8 cellular contexts compared by ENCODE assay signal in the genomic region with DNA sequence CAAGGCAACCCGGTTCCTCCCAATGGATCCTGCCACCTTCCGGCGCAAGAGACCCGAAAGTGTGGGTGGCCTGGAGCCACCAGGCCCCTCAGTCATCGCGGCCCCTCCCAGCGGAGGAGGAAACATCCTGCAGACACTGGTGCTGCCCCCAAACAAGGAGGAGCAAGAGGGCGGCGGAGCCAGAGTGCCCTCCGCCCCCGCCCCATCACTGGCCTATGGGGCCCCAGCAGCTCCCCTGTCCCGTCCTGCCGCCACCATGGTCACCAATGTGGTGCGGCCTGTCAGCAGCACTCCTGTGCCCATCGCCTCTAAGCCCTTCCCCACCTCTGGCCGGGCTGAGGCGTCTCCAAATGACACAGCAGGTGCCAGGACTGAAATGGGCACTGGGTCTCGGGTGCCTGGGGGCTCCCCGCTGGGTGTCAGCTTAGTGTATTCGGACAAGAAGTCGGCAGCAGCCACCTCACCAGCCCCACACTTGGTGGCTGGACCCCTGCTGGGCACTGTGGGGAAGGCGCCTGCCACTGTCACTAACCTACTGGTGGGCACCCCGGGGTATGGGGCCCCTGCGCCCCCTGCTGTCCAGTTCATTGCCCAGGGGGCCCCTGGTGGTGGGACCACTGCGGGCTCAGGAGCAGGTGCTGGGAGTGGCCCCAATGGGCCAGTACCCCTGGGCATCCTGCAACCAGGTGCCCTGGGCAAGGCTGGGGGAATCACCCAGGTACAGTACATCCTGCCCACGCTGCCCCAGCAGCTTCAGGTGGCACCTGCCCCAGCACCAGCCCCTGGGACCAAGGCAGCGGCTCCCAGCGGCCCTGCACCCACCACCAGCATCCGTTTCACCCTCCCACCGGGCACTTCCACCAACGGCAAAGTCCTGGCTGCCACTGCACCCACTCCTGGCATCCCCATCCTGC. TPM values are rescaled to one million over a fixed set of nuclear protein-coding genes. Genes with fewer than 3 reads are reported as not detected.
DNase-seq lines count a peak whose midpoint lies in the region; ATAC-seq and TF ChIP-seq lines count a peak whose summit lies in the region.

No MANE protein-coding gene starts in this region.

- H3K4me2 ChIP-seq in HCT116 (ENCODE audit: low read length) = no peak overlapping the region; the same call in 1 of the 2 replicates

- RAD21 ChIA-PET in HCT116 (lab: Charles Lee; ENCODE audit: low non-redundant PET in 1 of 2, low total read pairs in 2 of 2, uncharacterized antibody in 2 of 2, unreplicated experiment in 2 of 2) = no interaction called here

- H3K4me1 ChIP-seq in HCT116 (ENCODE audit: control insufficient read depth in 1 of 2, insufficient read depth in 2 of 2, low read length in 2 of 2) = peaks cover 6 to 27% of the 10 kb centered on the region in 2 experiments; a peak in 3 of 4 replicates

- peaks cover 5% of the 10 kb centered on the region; the same call in 1 of the 2 replicates for H3K79me2 ChIP-seq in HCT116 (ENCODE audit: insufficient read depth, low read length)

- no peaks in the 10 kb centered on the region for H3K27me3 ChIP-seq in HCT116 (ENCODE audit: insufficient read depth, low read length)

- DNase-seq in AG10803 (ENCODE audit: low read depth) (no peak), HCT116 (ENCODE audit: low read depth, low spot score) (no peak), epithelial cell of esophagus (ENCODE audit: low read depth) (no peak), NCI-H146 (lab: John Stamatoyannopoulos, UW) (no peak)
- peak; percentile 69 for DNase-seq in activated CD4-positive, alpha-beta T cell treated with anti-CD3 and anti-CD28 coated beads for 48 hours
- DNase-seq in stimulated activated CD4-positive, alpha-beta T cell treated with anti-CD3 and anti-CD28 coated beads, Interleukin-15, amount 100 ng/mL, for 24 hours = peak; percentile 60

- H4K20me1 ChIP-seq in HCT116 (ENCODE audit: insufficient read depth) = no peaks in the 10 kb centered on the region

- TF ChIP-seq RAD21 in HCT116 (IDR thresholded peaks at IDR 0.05; ENCODE audit: low read depth) = no peak; the same call in 1 of the 2 replicates

- CTCF ChIA-PET in HCT116 (lab: Charles Lee) = interaction anchor here (4.2 kb wide), 1 partner anchor 45 kb away, joined by 17 read pairs; no protein-coding TSS in a partner anchor

- no peaks in the 10 kb centered on the region for H3K9me3 ChIP-seq in HCT116 (ENCODE audit: control insufficient read depth in 1 of 2, insufficient read depth in 1 of 2, low read depth in 1 of 2, low read length in 2 of 2)

- intact Hi-C loops in HCT116 (cut with micrococcal nuclease) = no loop called here

- TF ChIP-seq CTCF in AG10803 (conservative IDR thresholded peaks at IDR 0.05; ENCODE audit: low read length) (peak; percentile 43), HCT116 (IDR thresholded peaks at IDR 0.05 in 2 of 3, conservative IDR thresholded peaks at IDR 0.05 in 1 of 3; ENCODE audit: borderline replicate concordance in 1 of 3, insufficient read depth in 1 of 3, low read depth in 2 of 3, low read length in 2 of 3) (peak; percentile 78 to 91 (median 86)), epithelial cell of esophagus (IDR thresholded peaks at IDR 0.05; ENCODE audit: insufficient read depth, low read depth, low read length, missing control alignments) (peak; percentile 33)

- POLR2A ChIA-PET in HCT116 (lab: Charles Lee) = no interaction called here

- peak overlapping the region; percentile 35; the same call in 1 of the 2 replicates for H3K27ac ChIP-seq in HCT116 (ENCODE audit: low read depth, low read length)

- ATAC-seq in HCT116 = peak; percentile 79
- no peak for ATAC-seq in HG02588 (IDR thresholded peaks at IDR 0.05; ENCODE audit: unreplicated experiment)
- ATAC-seq in GM18867 (IDR thresholded peaks at IDR 0.05; ENCODE audit: unreplicated experiment) = no peak

- H3K4me3 ChIP-seq in AG10803 (ENCODE audit: low read length) = no peak overlapping the region
- H3K4me3 ChIP-seq in HCT116 (replicated peaks in 1 of 2; ENCODE audit: low read depth in 1 of 2, low read length in 2 of 2) = no peak overlapping the region
- H3K4me3 ChIP-seq in epithelial cell of esophagus (ENCODE audit: low read length) = no peak overlapping the region

- no peak for TF ChIP-seq POLR2A in HCT116 (IDR thresholded peaks at IDR 0.05; ENCODE audit: borderline replicate concordance, extremely low read depth, insufficient read depth, insufficient read length)

- H3K9ac ChIP-seq in HCT116 (ENCODE audit: low read length) = no peak overlapping the region

- H2AFZ ChIP-seq in HCT116 (ENCODE audit: low read depth, low read length, poor library complexity, severe bottlenecking) = no peak overlapping the region

- no TSS peak for BruUV-seq in HCT116 (replicated peaks; lab: Mats Ljungman, UMichigan)

- H3K9me2 ChIP-seq in HCT116 (ENCODE audit: insufficient read depth) = no peaks in the 10 kb centered on the region

- peaks cover 18 to 21% of the 10 kb centered on the region in 2 experiments for H3K36me3 ChIP-seq in HCT116 (ENCODE audit: control insufficient read depth in 1 of 2, insufficient read depth in 2 of 2, low read length in 2 of 2)

TF ChIP-seq in HCT116, 20 proteins besides CTCF, POLR2A, EP300 and RAD21:
- TF ChIP-seq FOSL1 (IDR thresholded peaks at IDR 0.05; ENCODE audit: low read depth) (no peak), CEBPB (IDR thresholded peaks at IDR 0.05; ENCODE audit: low read depth) (no peak), ELF1 (IDR thresholded peaks at IDR 0.05; ENCODE audit: borderline replicate concordance, low read depth) (no peak), SIN3A (IDR thresholded peaks at IDR 0.05; ENCODE audit: low read depth) (no peak), POLR2AphosphoS5 (IDR thresholded peaks at IDR 0.05; ENCODE audit: low read depth, low read length) (no peak; the same call in 1 of the 2 replicates), JUND (IDR thresholded peaks at IDR 0.05) (no peak), SP1 (IDR thresholded peaks at IDR 0.05; ENCODE audit: low read depth) (no peak), ZFX (IDR thresholded peaks at IDR 0.05) (no peak), ZNF274 (IDR thresholded peaks at IDR 0.05; ENCODE audit: low read depth, low read length) (no peak), YY1 (IDR thresholded peaks at IDR 0.05; ENCODE audit: extremely low read depth, insufficient replicate concordance, low read depth, low read length) (no peak), TCF7L2 (IDR thresholded peaks at IDR 0.05; ENCODE audit: borderline replicate concordance, extremely low read depth, insufficient read depth, insufficient read length) (no peak)

RNA-seq across cellular contexts. Expression of gene PRR19, which starts 11.2 kb away (rescaled TPM):
- 0.93 TPM for total RNA-seq in HCT116 (2021; ENCODE audit: unreplicated experiment)
- 0.77 and 1.1 TPM in 2 replicates for polyA plus RNA-seq in HCT116 (2012)

RNA-seq across cellular contexts. Expression of gene PAFAH1B3, which starts 11.6 kb away (rescaled TPM):
- 110 TPM for total RNA-seq in HCT116 (2021; ENCODE audit: unreplicated experiment)
- 130 TPM in 2 replicates for polyA plus RNA-seq in HCT116 (2012)

RNA-seq across cellular contexts. Expression of gene CIC, which starts 21.7 kb away (rescaled TPM):
- 52.0 TPM for total RNA-seq in HCT116 (2021; ENCODE audit: unreplicated experiment)
- 43.4 and 44.2 TPM in 2 replicates for polyA plus RNA-seq in HCT116 (2012)

RNA-seq across cellular contexts. Expression of gene TMEM145, which starts 22.3 kb away (rescaled TPM):
- 7.2 TPM for total RNA-seq in HCT116 (2021; ENCODE audit: unreplicated experiment)
- polyA plus RNA-seq in HCT116 (2012) = 10.0 and 11.7 TPM in 2 replicates

RNA-seq across cellular contexts. Expression of gene MEGF8, which starts 34.7 kb away (rescaled TPM):
- 24.0 TPM for total RNA-seq in HCT116 (2021; ENCODE audit: unreplicated experiment)
- 12.0 and 13.1 TPM in 2 replicates for polyA plus RNA-seq in HCT116 (2012)

Comparison
In these comparisons a context has a peak if more than half of its experiments do, and no peak if none do; other contexts are left out.
1. DNase-seq: peak in activated CD4-positive, alpha-beta T cell treated with anti-CD3 and anti-CD28 coated beads for 48 hours (single experiment) and stimulated activated CD4-positive, alpha-beta T cell treated with anti-CD3 and anti-CD28 coated beads, Interleukin-15, amount 100 ng/mL, for 24 hours (single experiment); none in AG10803 (single experiment), HCT116 (single experiment), epithelial cell of esophagus (single experiment) and NCI-H146 (single experiment).
2. CTCF ChIP-seq: peak in every context shown above with its lines; median percentile 86 in HCT116; 43 in AG10803; 33 in epithelial cell of esophagus.